Comparison of ENCODE assay signal across 8 cellular contexts in the genomic region with DNA sequence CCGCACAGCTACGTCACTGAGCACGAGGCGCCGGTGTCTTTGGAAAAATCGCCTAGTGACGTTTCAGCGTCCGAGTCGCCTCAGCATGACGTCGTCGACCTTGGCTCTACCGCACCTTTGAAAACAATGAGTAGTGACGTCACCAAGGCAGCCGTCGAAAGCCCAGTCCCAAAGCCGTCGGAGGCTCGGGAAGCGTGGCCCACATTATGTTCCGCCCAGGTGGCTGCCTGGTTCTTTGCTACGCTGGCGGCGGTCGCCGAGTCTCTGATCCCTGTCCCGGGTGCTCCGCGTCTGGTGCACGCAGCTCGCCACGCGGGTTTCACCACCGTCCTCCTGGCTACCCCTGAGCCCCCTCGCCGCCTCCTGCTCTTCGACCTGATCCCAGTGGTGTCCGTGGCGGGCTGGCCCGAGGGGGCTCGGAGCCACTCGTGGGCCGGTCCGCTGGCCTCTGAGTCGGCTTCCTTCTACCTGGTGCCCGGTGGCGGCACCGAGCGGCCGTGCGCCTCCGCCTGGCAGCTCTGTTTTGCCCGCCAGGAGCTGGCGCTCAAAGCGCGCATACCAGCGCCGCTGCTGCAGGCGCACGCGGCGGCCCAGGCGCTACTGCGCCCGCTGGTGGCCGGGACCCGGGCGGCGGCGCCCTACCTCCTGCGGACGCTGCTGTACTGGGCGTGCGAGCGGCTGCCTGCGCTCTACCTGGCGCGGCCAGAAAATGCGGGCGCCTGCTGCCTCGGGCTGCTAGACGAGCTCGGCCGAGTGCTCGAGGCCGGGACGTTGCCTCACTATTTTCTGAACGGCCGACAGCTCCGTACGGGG. TPM values are rescaled to one million over a fixed set of nuclear protein-coding genes. Genes with fewer than 3 reads are reported as not detected.
A peak's percentile ranks its signal among the peaks of the same experiment; 100 is the strongest.
DNase-seq lines count a peak whose midpoint lies in the region; ATAC-seq and TF ChIP-seq lines count a peak whose summit lies in the region.

No MANE protein-coding gene starts in this region.

- H4K20me1 ChIP-seq in BLaER1 treated with 17β-estradiol and CSF1 and Interleukin-3, amounts not matched to agents 10 nM and 100 nM, result peaks cover 18 to 54% (median 42%) of the 10 kb centered on the region in 11 experiments; a peak in 21 of 22 replicates

- H3K27ac Mint-ChIP-seq in activated CD8-positive, alpha-beta T cell treated with anti-CD3 and anti-CD28 coated beads, Interleukin-2, amount 10 ng/mL, durations not matched to agents 7 days and 5 days, result peak overlapping the region; percentile 98

- H3K36me3 Mint-ChIP-seq in activated CD8-positive, alpha-beta T cell treated with anti-CD3 and anti-CD28 coated beads, Interleukin-2, amount 10 ng/mL, durations not matched to agents 7 days and 5 days (ENCODE audit: low read depth), result peaks cover 13% of the 10 kb centered on the region

- CTCF ChIA-PET in activated CD8-positive, alpha-beta T cell treated with anti-CD3 and anti-CD28 coated beads, Interleukin-2, amount 10 ng/mL, durations not matched to agents 7 days and 5 days (lab: Charles Lee), result interaction anchor here (0.6 to 6.7 kb wide), 43 partner anchors 9 to 391 kb away, joined by 3 to 83 read pairs (median 6); a partner anchor contains a TSS

- H3K4me1 Mint-ChIP-seq in activated CD8-positive, alpha-beta T cell treated with anti-CD3 and anti-CD28 coated beads, Interleukin-2, amount 10 ng/mL, durations not matched to agents 7 days and 5 days (ENCODE audit: low read depth), result peaks cover 43% of the 10 kb centered on the region

- TF ChIP-seq CTCF in lung (IDR thresholded peaks at IDR 0.05; ENCODE audit: control extremely low read depth, extremely low read depth), result peak; percentile 83

- H3K27me3 ChIP-seq in BLaER1 treated with 17β-estradiol and CSF1 and Interleukin-3, amounts not matched to agents 10 nM and 100 nM, result peaks cover 45 to 51% (median 48%) of the 10 kb centered on the region in 11 experiments
- H3K27me3 ChIP-seq in lung (ENCODE audit: control insufficient read depth, insufficient read depth), result no peaks in the 10 kb centered on the region

- DNase-seq in HCEC 1CT (peak; percentile 67), NCI-H82 (lab: John Stamatoyannopoulos, UW) (peak; percentile 91), lung (ENCODE audit: low spot score) (peak; percentile 76), GOT3 (lab: John Stamatoyannopoulos, UW) (no peak)
- peak; percentile 87 for DNase-seq in activated CD8-positive, alpha-beta T cell treated with anti-CD3 and anti-CD28 coated beads, Interleukin-2, amount 10 ng/mL, durations not matched to agents 7 days and 5 days
- peak; percentile 54 for DNase-seq in effector CD8-positive, alpha-beta T cell (lab: John Stamatoyannopoulos, UW)
- DNase-seq in stimulated activated CD4-positive, alpha-beta T cell treated with anti-CD3 and anti-CD28 coated beads, TNF-alpha, amount 100 ng/mL, for 1 hour (ENCODE audit: low read depth in 3 of 3, low spot score in 1 of 3), result peak; percentile 45 to 70 (median 66)

- H3K4me2 ChIP-seq in BLaER1 treated with 17β-estradiol and CSF1 and Interleukin-3, amounts not matched to agents 10 nM and 100 nM, result peak overlapping the region; percentile 92 to 99 (median 95)

- H3K9ac ChIP-seq in BLaER1 treated with 17β-estradiol and CSF1 and Interleukin-3, amounts not matched to agents 10 nM and 100 nM, result peak overlapping the region; percentile 70 to 84 (median 81); a peak in 21 of 22 replicates

- H3K27me3 Mint-ChIP-seq in activated CD8-positive, alpha-beta T cell treated with anti-CD3 and anti-CD28 coated beads, Interleukin-2, amount 10 ng/mL, durations not matched to agents 7 days and 5 days (ENCODE audit: low read depth), result peaks cover 17% of the 10 kb centered on the region

- POLR2A ChIA-PET in activated CD8-positive, alpha-beta T cell treated with anti-CD3 and anti-CD28 coated beads, Interleukin-2, amount 10 ng/mL, durations not matched to agents 7 days and 5 days (lab: Charles Lee), result interaction anchor here (0.7 to 3.8 kb wide), 20 partner anchors 9 to 251 kb away, joined by 3 to 41 read pairs (median 4); a partner anchor contains a TSS

- ATAC-seq in activated CD8-positive, alpha-beta T cell treated with anti-CD3 and anti-CD28 coated beads, Interleukin-2, amount 10 ng/mL, durations not matched to agents 7 days and 5 days, result peak; percentile 74
- ATAC-seq in lung (ENCODE audit: insufficient read depth, low FRiP score), result peak; percentile 89

- WGBS in lung, 2 donors, result 7 to 9% methylated on average over 85 to 92 of the region's 92 CpGs

- H3K4me3 Mint-ChIP-seq in activated CD8-positive, alpha-beta T cell treated with anti-CD3 and anti-CD28 coated beads, Interleukin-2, amount 10 ng/mL, durations not matched to agents 7 days and 5 days, result peak overlapping the region; percentile 95

- no peaks in the 10 kb centered on the region for H3K36me3 ChIP-seq in BLaER1 treated with 17β-estradiol and CSF1 and Interleukin-3, amounts not matched to agents 10 nM and 100 nM
- H3K36me3 ChIP-seq in lung (ENCODE audit: control insufficient read depth in 2 of 2, insufficient read depth in 2 of 2, low read length in 2 of 2), result no peaks in the 10 kb centered on the region

- H3K9me3 ChIP-seq in BLaER1 treated with 17β-estradiol and CSF1 and Interleukin-3, amounts not matched to agents 10 nM and 100 nM (replicated peaks in 1 of 11), result no peaks in the 10 kb centered on the region
- no peaks in the 10 kb centered on the region for H3K9me3 ChIP-seq in lung (ENCODE audit: control insufficient read depth in 2 of 2, insufficient read depth in 1 of 2, low read length in 1 of 2)

- peaks cover 46 to 62% (median 57%) of the 10 kb centered on the region in 10 experiments for H3K4me1 ChIP-seq in BLaER1 treated with 17β-estradiol and CSF1 and Interleukin-3, amounts not matched to agents 10 nM and 100 nM
- peaks cover 0 to 29% of the 10 kb centered on the region in 2 donors for H3K4me1 ChIP-seq in lung (ENCODE audit: control insufficient read depth in 2 of 2, insufficient read depth in 2 of 2, low read length in 2 of 2)

- peak overlapping the region in 9 of 11 experiments; percentile 66 to 84 (median 74); a peak in 14 of 22 replicates for H3K27ac ChIP-seq in BLaER1 treated with 17β-estradiol and CSF1 and Interleukin-3, amounts not matched to agents 10 nM and 100 nM
- peak overlapping the region; percentile 59 to 62 for H3K27ac ChIP-seq in lung (ENCODE audit: low read depth in 1 of 2, low read length in 1 of 2)

- no peaks in the 10 kb centered on the region for H3K9me3 Mint-ChIP-seq in activated CD8-positive, alpha-beta T cell treated with anti-CD3 and anti-CD28 coated beads, Interleukin-2, amount 10 ng/mL, durations not matched to agents 7 days and 5 days (ENCODE audit: insufficient read depth)

- H3K4me3 ChIP-seq in BLaER1 treated with 17β-estradiol and CSF1 and Interleukin-3, amounts not matched to agents 10 nM and 100 nM, result peak overlapping the region; percentile 63 to 80 (median 74)
- no peak overlapping the region for H3K4me3 ChIP-seq in lung

RNA-seq across cellular contexts. Expression of a gene that starts 1.5 kb away (rescaled TPM):
- 10 to 100 TPM; 16.5 to 18.1 TPM for total RNA-seq in activated CD8-positive, alpha-beta T cell treated with anti-CD3 and anti-CD28 coated beads, Interleukin-2, amount 10 ng/mL, durations not matched to agents 7 days and 5 days
- 1 to 10 TPM; 4.8 to 9.0 TPM for total RNA-seq in lung
- polyA plus RNA-seq in lung, result 1 to 10 TPM; 5.5 to 8.4 TPM

RNA-seq across cellular contexts. Expression of a gene that starts 2.5 kb away (rescaled TPM):
- 10 to 100 TPM; 16.6 to 18.8 TPM for total RNA-seq in activated CD8-positive, alpha-beta T cell treated with anti-CD3 and anti-CD28 coated beads, Interleukin-2, amount 10 ng/mL, durations not matched to agents 7 days and 5 days
- total RNA-seq in lung, result 1 to 10 TPM in 1 of 2 donors, under 1 TPM in 1; 0.52 to 3.5 TPM
- polyA plus RNA-seq in lung, result under 1 TPM; 0.47 to 0.79 TPM

RNA-seq across cellular contexts. Expression of a gene that starts 8.1 kb away (rescaled TPM):
- 10 to 100 TPM; 14.1 to 15.7 TPM for total RNA-seq in activated CD8-positive, alpha-beta T cell treated with anti-CD3 and anti-CD28 coated beads, Interleukin-2, amount 10 ng/mL, durations not matched to agents 7 days and 5 days
- total RNA-seq in lung, result 10 to 100 TPM; 10.5 to 10.7 TPM
- polyA plus RNA-seq in lung, result 10 to 100 TPM in 1 of 2 donors, 1 to 10 TPM in 1; 7.0 to 11.9 TPM

RNA-seq across cellular contexts. Expression of a gene that starts 8.1 kb away (rescaled TPM):
- total RNA-seq in activated CD8-positive, alpha-beta T cell treated with anti-CD3 and anti-CD28 coated beads, Interleukin-2, amount 10 ng/mL, durations not matched to agents 7 days and 5 days, result not detected
- not detected for total RNA-seq in lung
- polyA plus RNA-seq in lung, result not detected

RNA-seq across cellular contexts. Expression of a gene that starts 11.3 kb away (rescaled TPM):
- not detected for total RNA-seq in activated CD8-positive, alpha-beta T cell treated with anti-CD3 and anti-CD28 coated beads, Interleukin-2, amount 10 ng/mL, durations not matched to agents 7 days and 5 days
- total RNA-seq in lung, result not detected
- not detected for polyA plus RNA-seq in lung
